15 cellular contexts compared by ENCODE assay signal in genomic region chr21:35850029-35850428, GRCh38.
DNase-seq lines count a peak whose midpoint lies in the region; ATAC-seq and TF ChIP-seq lines count a peak whose summit lies in the region.
"Had no signal": no experiment of that assay in that cellular context is flagged by ENCODE, and none has a peak within 500 bp of the region (broad histone marks: within the 10 kb centered on the region; RNA-seq: fewer than 3 reads in every experiment).

No MANE protein-coding gene starts in this region.

- H3K9me3 Mint-ChIP-seq in T-helper 2 cell treated with Interferon-gamma antibody and Interleukin-4, amounts not matched to agents 5 μg/mL and 100 μg/mL, for 36 hours = no peaks in the 10 kb centered on the region
- H3K9me3 Mint-ChIP-seq: CD4-positive, alpha-beta memory T cell; stimulated activated effector memory CD8-positive, alpha-beta T cell treated with anti-CD3 and anti-CD28 coated beads, Interleukin-12 subunit alpha, Interleukin-12 subunit beta, amount 100 ng/mL, for 72 hours had no signal

- no peaks in the 10 kb centered on the region for H3K36me3 ChIP-seq in gastrocnemius medialis

- intact Hi-C loops in Right ventricle myocardium superior (cut with DNase I) (no loop called here), gastrocnemius medialis (cut with DNase I; ENCODE audit: low total_unique reads) (no loop called here)

- no peak for TF ChIP-seq POLR2A in gastrocnemius medialis (IDR thresholded peaks at IDR 0.05)

- no peaks in the 10 kb centered on the region for H3K27me3 Mint-ChIP-seq in T-helper 2 cell treated with Interferon-gamma antibody and Interleukin-4, amounts not matched to agents 5 μg/mL and 100 μg/mL, for 36 hours (ENCODE audit: low read depth)

- peak; percentile 60 for DNase-seq in EL
- peak; percentile 28 for DNase-seq in amniotic epithelial cell (ENCODE audit: low read depth)
- no peak for DNase-seq in Right ventricle myocardium superior
- no peak for DNase-seq in gastrocnemius medialis
- DNase-seq in stimulated activated CD4-positive, alpha-beta T cell treated with anti-CD3 and anti-CD28 coated beads, Interleukin-4, amount 100 ng/mL, for 1 hour = no peak
- no peak for DNase-seq in T-helper 2 cell treated with Interferon-gamma antibody and Interleukin-4, amounts not matched to agents 5 μg/mL and 100 μg/mL, for 36 hours (ENCODE audit: low spot score)
- DNase-seq: CD4-positive, alpha-beta memory T cell; GF-D8; NCI-H1048; NCI-H510A had no signal

- H3K4me1 Mint-ChIP-seq in T-helper 2 cell treated with Interferon-gamma antibody and Interleukin-4, amounts not matched to agents 5 μg/mL and 100 μg/mL, for 36 hours (ENCODE audit: low read depth) = no peaks in the 10 kb centered on the region
- H3K4me1 Mint-ChIP-seq: CD4-positive, alpha-beta memory T cell; stimulated activated effector memory CD8-positive, alpha-beta T cell treated with anti-CD3 and anti-CD28 coated beads, Interleukin-12 subunit alpha, Interleukin-12 subunit beta, amount 100 ng/mL, for 72 hours had no signal

- H3K36me3 Mint-ChIP-seq in T-helper 2 cell treated with Interferon-gamma antibody and Interleukin-4, amounts not matched to agents 5 μg/mL and 100 μg/mL, for 36 hours (ENCODE audit: low read depth) = no peaks in the 10 kb centered on the region
- H3K36me3 Mint-ChIP-seq: CD4-positive, alpha-beta memory T cell; stimulated activated effector memory CD8-positive, alpha-beta T cell treated with anti-CD3 and anti-CD28 coated beads, Interleukin-12 subunit alpha, Interleukin-12 subunit beta, amount 100 ng/mL, for 72 hours had no signal

- peaks cover 0 to 4% of the 10 kb centered on the region in 2 donors for H3K4me1 ChIP-seq in gastrocnemius medialis

- ATAC-seq in Right ventricle myocardium superior (ENCODE audit: poor library complexity) = peak; percentile 83
- ATAC-seq in gastrocnemius medialis = peak; percentile 65 to 83
- ATAC-seq in GM19023 (IDR thresholded peaks at IDR 0.05; ENCODE audit: unreplicated experiment) = no peak
- no peak for ATAC-seq in HG03521 (IDR thresholded peaks at IDR 0.05; ENCODE audit: unreplicated experiment)
- ATAC-seq: stimulated activated effector memory CD8-positive, alpha-beta T cell treated with anti-CD3 and anti-CD28 coated beads, Interleukin-12 subunit alpha, Interleukin-12 subunit beta, amount 100 ng/mL, for 72 hours had no signal

- H3K27me3 ChIP-seq in gastrocnemius medialis = peaks cover 0 to 3% (median 0%) of the 10 kb centered on the region in 3 donors

- H3K4me3 Mint-ChIP-seq in T-helper 2 cell treated with Interferon-gamma antibody and Interleukin-4, amounts not matched to agents 5 μg/mL and 100 μg/mL, for 36 hours = no peak overlapping the region
- H3K4me3 Mint-ChIP-seq: CD4-positive, alpha-beta memory T cell; stimulated activated effector memory CD8-positive, alpha-beta T cell treated with anti-CD3 and anti-CD28 coated beads, Interleukin-12 subunit alpha, Interleukin-12 subunit beta, amount 100 ng/mL, for 72 hours had no signal

- no peaks in the 10 kb centered on the region for H3K9me3 ChIP-seq in gastrocnemius medialis

- H3K27ac ChIP-seq in gastrocnemius medialis = peak overlapping the region in 3 of 4 donors; percentile 3 to 32 (median 16)
- H3K27ac ChIP-seq: epithelial cell of prostate, VCaP had no signal

- in situ Hi-C loops in gastrocnemius medialis (cut with MboI; ENCODE audit: low sequenced_read_pairs in 4 of 4) = no loop called here

- H3K27ac Mint-ChIP-seq in T-helper 2 cell treated with Interferon-gamma antibody and Interleukin-4, amounts not matched to agents 5 μg/mL and 100 μg/mL, for 36 hours = no peak overlapping the region
- H3K27ac Mint-ChIP-seq: CD4-positive, alpha-beta memory T cell; stimulated activated effector memory CD8-positive, alpha-beta T cell treated with anti-CD3 and anti-CD28 coated beads, Interleukin-12 subunit alpha, Interleukin-12 subunit beta, amount 100 ng/mL, for 72 hours had no signal

- no peak for TF ChIP-seq CTCF in gastrocnemius medialis (IDR thresholded peaks at IDR 0.05 in 4 of 5, conservative IDR thresholded peaks at IDR 0.05 in 1 of 5)

- no peak overlapping the region for H3K4me3 ChIP-seq in gastrocnemius medialis

Comparison
In these comparisons a context has a peak if more than half of its experiments do, and no peak if none do; other contexts are left out.
1. DNase-seq: peak in EL (single experiment) and amniotic epithelial cell (single experiment); none in Right ventricle myocardium superior (single experiment), gastrocnemius medialis (0 of 2), stimulated activated CD4-positive, alpha-beta T cell treated with anti-CD3 and anti-CD28 coated beads, Interleukin-4, amount 100 ng/mL, for 1 hour (single experiment) and T-helper 2 cell treated with Interferon-gamma antibody and Interleukin-4, amounts not matched to agents 5 μg/mL and 100 μg/mL, for 36 hours (single experiment).
2. ATAC-seq: peak in Right ventricle myocardium superior (single experiment) and gastrocnemius medialis (2 of 2); none in GM19023 (single experiment) and HG03521 (single experiment).